In genomic region chr1:160451859-160452232, GRCh38 we compare ENCODE assay signal across 16 cellular contexts. TPM values are rescaled to one million over a fixed set of nuclear protein-coding genes. Genes with fewer than 3 reads are reported as not detected.
DNase-seq lines count a peak whose midpoint lies in the region; ATAC-seq and TF ChIP-seq lines count a peak whose summit lies in the region.
"Had no signal": no experiment of that assay in that cellular context is flagged by ENCODE, and none has a peak within 500 bp of the region (broad histone marks: within the 10 kb centered on the region; RNA-seq: fewer than 3 reads in every experiment).

No MANE protein-coding gene starts in this region.

- intact Hi-C loops in mucosa of descending colon (cut with DNase I, micrococcal nuclease): no loop called here

- peak overlapping the region; percentile 55 for H3K4me3 Mint-ChIP-seq in activated naive CD8-positive, alpha-beta T cell
- H3K4me3 Mint-ChIP-seq: H9 had no signal

- H3K36me3 Mint-ChIP-seq in activated naive CD8-positive, alpha-beta T cell: peaks cover 3% of the 10 kb centered on the region

- DNase-seq in GM12865 (ENCODE audit: low read depth) (peak; percentile 60), SK-N-DZ (ENCODE audit: low spot score) (no peak), mucosa of descending colon (no peak)
- DNase-seq: Calu3, cortex of kidney, H9, kidney glomerular epithelial cell, NCI-H2029, PC-3 had no signal

- H3K36me3 ChIP-seq in mucosa of descending colon (ENCODE audit: low read depth): no peaks in the 10 kb centered on the region

- no peaks in the 10 kb centered on the region for H3K4me1 ChIP-seq in mucosa of descending colon (ENCODE audit: low read depth)

- H3K9me3 ChIP-seq in mucosa of descending colon: no peaks in the 10 kb centered on the region

- peak overlapping the region; percentile 55 for H3K4me3 ChIP-seq in GM12865 (ENCODE audit: low read depth, low read length)
- H3K4me3 ChIP-seq in mucosa of descending colon: no peak overlapping the region
- H3K4me3 ChIP-seq: smooth muscle cell had no signal

- H3K9me3 Mint-ChIP-seq in activated naive CD8-positive, alpha-beta T cell (ENCODE audit: low read depth): no peaks in the 10 kb centered on the region
- H3K9me3 Mint-ChIP-seq: H9 had no signal

- ATAC-seq in GM19324 (IDR thresholded peaks at IDR 0.05; ENCODE audit: low FRiP score, unreplicated experiment) (peak; percentile 52), HG03159 (IDR thresholded peaks at IDR 0.05; ENCODE audit: unreplicated experiment) (peak; percentile 33), HG03045 (IDR thresholded peaks at IDR 0.05; ENCODE audit: unreplicated experiment) (no peak), HG02938 (IDR thresholded peaks at IDR 0.05; ENCODE audit: unreplicated experiment) (no peak), mucosa of descending colon (no peak)
- ATAC-seq: PC-3 had no signal

- TF ChIP-seq CTCF in GM12865 (IDR thresholded peaks at IDR 0.05; ENCODE audit: insufficient read depth, low read depth, low read length, missing control alignments): no peak
- no peak for TF ChIP-seq CTCF in mucosa of descending colon (IDR thresholded peaks at IDR 0.05)

- H3K4me1 Mint-ChIP-seq in activated naive CD8-positive, alpha-beta T cell (ENCODE audit: low read depth): peaks cover 60% of the 10 kb centered on the region
- H3K4me1 Mint-ChIP-seq: H9 had no signal

- peak overlapping the region; percentile 89 for H3K27ac Mint-ChIP-seq in activated naive CD8-positive, alpha-beta T cell
- H3K27ac Mint-ChIP-seq: H9 had no signal

- H3K27me3 Mint-ChIP-seq in activated naive CD8-positive, alpha-beta T cell: no peaks in the 10 kb centered on the region

RNA-seq across cellular contexts. Expression of gene VANGL2, which starts 51.5 kb away (rescaled TPM):
- polyA plus RNA-seq in SK-N-DZ (2014; cell fraction: cytosol; rRNA removed): 9.5 and 12.5 TPM in 2 replicates
- polyA plus RNA-seq in SK-N-DZ (2014; cell fraction: nucleus; rRNA removed): 10.0 and 16.3 TPM in 2 replicates
- 1 to 10 TPM; 5.2 to 8.9 (median 8.7) TPM for total RNA-seq in mucosa of descending colon
- total RNA-seq: fibroblast of villous mesenchyme had no signal

Comparison
In these comparisons a context has a peak if more than half of its experiments do, and no peak if none do; other contexts are left out.
1. ATAC-seq: peak in GM19324 (single experiment) and HG03159 (single experiment); none in HG03045 (single experiment), HG02938 (single experiment) and mucosa of descending colon (single experiment).